Comparison of ENCODE assay signal across 2 cellular contexts in genomic region chr9:27078685-27079084, GRCh38.
TF ChIP-seq lines count a peak whose summit lies in the region.

No MANE protein-coding gene starts in this region.

TF ChIP-seq in IMR-90, 13 proteins besides CTCF, POLR2A, EP300 and RAD21 (continued from another document):
- no peak for TF ChIP-seq USF2 (IDR thresholded peaks at IDR 0.05; ENCODE audit: low read depth, low read length)
- no peak for TF ChIP-seq CEBPB (IDR thresholded peaks at IDR 0.05; ENCODE audit: low read depth, low read length)
- TF ChIP-seq MAZ (IDR thresholded peaks at IDR 0.05; ENCODE audit: borderline replicate concordance, low read depth, low read length) = no peak
- no peak for TF ChIP-seq RCOR1 (IDR thresholded peaks at IDR 0.05; ENCODE audit: insufficient replicate concordance, low read length)
- no peak for TF ChIP-seq FOS (IDR thresholded peaks at IDR 0.05; ENCODE audit: low read depth, low read length)
- TF ChIP-seq CHD1 (IDR thresholded peaks at IDR 0.05; ENCODE audit: low read depth, low read length) = no peak
- no peak for TF ChIP-seq MXI1 (IDR thresholded peaks at IDR 0.05; ENCODE audit: borderline replicate concordance, low read depth, low read length)
- no peak for TF ChIP-seq SMC3 (IDR thresholded peaks at IDR 0.05; ENCODE audit: low read depth, low read length)
- TF ChIP-seq NFE2L2 (IDR thresholded peaks at IDR 0.05; ENCODE audit: low read depth, low read length) = no peak
- no peak for TF ChIP-seq BHLHE40 (IDR thresholded peaks at IDR 0.05; ENCODE audit: low read depth, low read length)
- TF ChIP-seq RFX5 (IDR thresholded peaks at IDR 0.05; ENCODE audit: low read depth, low read length) = no peak
- TF ChIP-seq ELK1 (IDR thresholded peaks at IDR 0.05; ENCODE audit: borderline replicate concordance, low read depth, low read length) = no peak

TF ChIP-seq in endothelial cell of umbilical vein, 7 proteins besides CTCF, POLR2A, EP300 and RAD21:
- TF ChIP-seq GATA2 (IDR thresholded peaks at IDR 0.05; ENCODE audit: insufficient read depth, insufficient read length, low read depth, low read length) (no peak), MYC (IDR thresholded peaks at IDR 0.05; ENCODE audit: low read depth, low read length) (no peak)
